Comparison of ENCODE assay signal across 17 cellular contexts in genomic region chr9:135128035-135128670, GRCh38. TPM values are rescaled to one million over a fixed set of nuclear protein-coding genes. Genes with fewer than 3 reads are reported as not detected.
DNase-seq lines count a peak whose midpoint lies in the region; ATAC-seq and TF ChIP-seq lines count a peak whose summit lies in the region.
"Had no signal": no experiment of that assay in that cellular context is flagged by ENCODE, and none has a peak within 500 bp of the region (broad histone marks: within the 10 kb centered on the region; RNA-seq: fewer than 3 reads in every experiment).

No MANE protein-coding gene starts in this region.

- H3K14ac ChIP-seq in mesenchymal stem cell (ENCODE audit: low read length in 2 of 2): no peak overlapping the region

- H3K4me3 ChIP-seq in mesenchymal stem cell (ENCODE audit: insufficient read depth in 1 of 2, low read depth in 1 of 2, low read length in 2 of 2) (peak overlapping the region in 1 of 2 experiments; percentile 72), suprapubic skin (no peak overlapping the region), body of pancreas (no peak overlapping the region)

- no peak overlapping the region for H4K91ac ChIP-seq in mesenchymal stem cell (ENCODE audit: low read length)

- no peaks in the 10 kb centered on the region for H3K9me3 ChIP-seq in mesenchymal stem cell (ENCODE audit: control insufficient read depth, low read length)
- no peaks in the 10 kb centered on the region for H3K9me3 ChIP-seq in suprapubic skin
- H3K9me3 ChIP-seq in body of pancreas: no peaks in the 10 kb centered on the region

- TF ChIP-seq CTCF in VCaP (conservative IDR thresholded peaks at IDR 0.05) (no peak), suprapubic skin (IDR thresholded peaks at IDR 0.05) (no peak), body of pancreas (IDR thresholded peaks at IDR 0.05) (no peak)

- H2BK15ac ChIP-seq in mesenchymal stem cell (ENCODE audit: low read depth, poor library complexity, severe bottlenecking): no peak overlapping the region

- no peak overlapping the region for H3K18ac ChIP-seq in mesenchymal stem cell (ENCODE audit: low read depth in 1 of 2, low read length in 2 of 2)

- H3K27me3 ChIP-seq in mesenchymal stem cell (ENCODE audit: control insufficient read depth in 1 of 2, insufficient read depth in 1 of 2, low read length in 2 of 2) (peaks cover 0 to 44% of the 10 kb centered on the region in 2 experiments), suprapubic skin (peaks cover 14% of the 10 kb centered on the region), body of pancreas (no peaks in the 10 kb centered on the region)

- no peaks in the 10 kb centered on the region for H3K79me1 ChIP-seq in mesenchymal stem cell (replicated peaks; ENCODE audit: low read length, poor library complexity, severe bottlenecking)

- peak overlapping the region; percentile 47 for H3K9ac ChIP-seq in mesenchymal stem cell (ENCODE audit: low read length)

- H3K36me3 ChIP-seq in mesenchymal stem cell (ENCODE audit: control insufficient read depth in 1 of 2, insufficient read depth in 2 of 2, low read depth in 1 of 2, low read length in 2 of 2) (no peaks in the 10 kb centered on the region), suprapubic skin (no peaks in the 10 kb centered on the region), body of pancreas (replicated peaks in 1 of 2; ENCODE audit: insufficient read depth in 1 of 2, low read depth in 2 of 2) (no peaks in the 10 kb centered on the region)

- no peak overlapping the region for H3K23ac ChIP-seq in mesenchymal stem cell (ENCODE audit: low read length in 2 of 2)

- H2BK12ac ChIP-seq in mesenchymal stem cell (ENCODE audit: low read length in 2 of 2): no peak overlapping the region

- no peak overlapping the region for H2AFZ ChIP-seq in mesenchymal stem cell (ENCODE audit: low read depth, low read length)

- H3K4me1 ChIP-seq in mesenchymal stem cell (ENCODE audit: control insufficient read depth, insufficient read depth, low read depth, low read length) (no peaks in the 10 kb centered on the region), suprapubic skin (peaks cover 39% of the 10 kb centered on the region), body of pancreas (no peaks in the 10 kb centered on the region)

- no peak overlapping the region for H2AK5ac ChIP-seq in mesenchymal stem cell (ENCODE audit: low read length, severe bottlenecking)

- no peak for ATAC-seq in HG03469 (IDR thresholded peaks at IDR 0.05; ENCODE audit: unreplicated experiment)
- no peak for ATAC-seq in body of pancreas
- ATAC-seq in GM18873 (IDR thresholded peaks at IDR 0.05; ENCODE audit: low FRiP score, unreplicated experiment): no peak

- intact Hi-C loops in body of pancreas (cut with DNase I): no loop called here

- no peak overlapping the region for H4K8ac ChIP-seq in mesenchymal stem cell (ENCODE audit: low read length)

- H3K4me2 ChIP-seq in mesenchymal stem cell (ENCODE audit: low read length, poor library complexity, severe bottlenecking): no peak overlapping the region

- TF ChIP-seq EP300 in suprapubic skin (IDR thresholded peaks at IDR 0.05): no peak

- DNase-seq in NCI-H748 (lab: John Stamatoyannopoulos, UW; ENCODE audit: unreplicated experiment) (peak; percentile 16), NCI-H748 treated with DMSO at 0.1 percent for 48 hours (lab: John Stamatoyannopoulos, UW) (no peak), mesenchymal stem cell (no peak), suprapubic skin (ENCODE audit: low spot score in 2 of 2) (no peak), body of pancreas (no peak)
- DNase-seq: HFFc6, NCI-H1436, NCI-H345, NCI-H774, Right ventricle myocardium superior had no signal

- H2BK5ac ChIP-seq in mesenchymal stem cell (ENCODE audit: low read depth, low read length, poor library complexity, severe bottlenecking): no peak overlapping the region

- TF ChIP-seq POLR2A in suprapubic skin (IDR thresholded peaks at IDR 0.05): no peak
- TF ChIP-seq POLR2A in body of pancreas (IDR thresholded peaks at IDR 0.05): no peak

- no peak overlapping the region for H2BK120ac ChIP-seq in mesenchymal stem cell (ENCODE audit: low read depth, low read length)

- WGBS in mesenchymal stem cell: 51% methylated on average over 14 of the region's 14 CpGs
- 43% methylated on average over 12 of the region's 14 CpGs for WGBS in suprapubic skin
- 53 to 63% methylated on average over 7 to 14 of the region's 14 CpGs for WGBS in body of pancreas, 2 donors

- H3K27ac ChIP-seq in VCaP (peak overlapping the region; percentile 80), mesenchymal stem cell (ENCODE audit: low read length, poor library complexity, severe bottlenecking) (no peak overlapping the region), suprapubic skin (peak overlapping the region; percentile 81), body of pancreas (no peak overlapping the region)
- H3K27ac ChIP-seq: 22Rv1, C4-2B had no signal

- no peak overlapping the region for H3K4ac ChIP-seq in mesenchymal stem cell (ENCODE audit: low read depth in 1 of 2, low read length in 2 of 2)

RNA-seq across cellular contexts. Expression of gene OLFM1, which starts 40.7 kb away (rescaled TPM):
- polyA plus RNA-seq in mesenchymal stem cell (2013, experiment 1 of 2): 0.18 TPM
- 0.21 TPM for polyA plus RNA-seq in mesenchymal stem cell (2013, experiment 2 of 2)
- 10 to 100 TPM in 2 of 4 donors, 1 to 10 TPM in 2; 4.0 to 15.4 (median 11.7) TPM for total RNA-seq in suprapubic skin
- 1 to 10 TPM; 6.3 to 7.8 TPM for total RNA-seq in body of pancreas
- total RNA-seq: HT-29, LHCN-M2 had no signal

Comparison
In these comparisons a context has a peak if more than half of its experiments do, and no peak if none do; other contexts are left out.
1. H3K27ac ChIP-seq: peak in VCaP (single experiment) and suprapubic skin (single experiment); none in mesenchymal stem cell (single experiment) and body of pancreas (0 of 4).